8 cellular contexts compared by ENCODE assay signal in genomic region chr11:6438979-6439571, GRCh38. TPM values are rescaled to one million over a fixed set of nuclear protein-coding genes. Genes with fewer than 3 reads are reported as not detected.
A peak's percentile ranks its signal among the peaks of the same experiment; 100 is the strongest.
DNase-seq lines count a peak whose midpoint lies in the region; TF ChIP-seq lines count a peak whose summit lies in the region.

No MANE protein-coding gene starts in this region.

- peak; percentile 26 for DNase-seq in GM04504 (ENCODE audit: low read depth)
- DNase-seq in NCI-H1694 treated with DMSO at 0.1 percent for 48 hours (lab: John Stamatoyannopoulos, UW), result peak; percentile 16
- peak; percentile 61 for DNase-seq in endothelial cell (ENCODE audit: low spot score)
- no peak for DNase-seq in mesothelial cell of epicardium (ENCODE audit: low spot score in 2 of 2, unreplicated experiment in 2 of 2)
- peak; percentile 59 for DNase-seq in ureter (ENCODE audit: low spot score)
- DNase-seq in activated T-helper 1 cell treated with anti-CD3 and anti-CD28 coated beads, Interleukin-12 subunit alpha, Interleukin-12 subunit beta, Interleukin-2, Interleukin-4 antibody, amounts not matched to agents 30 ng/mL and 10 ng/mL and 1 ng/mL, durations not matched to agents 14 hours and 24 hours and 36 hours (ENCODE audit: low spot score), result no peak

- no peak overlapping the region for H3K4me3 ChIP-seq in WI38 (ENCODE audit: low read depth, low read length)

- H3K27ac Mint-ChIP-seq in endothelial cell (ENCODE audit: unreplicated experiment) (no peak overlapping the region), mesothelial cell of epicardium (no peak overlapping the region)
- H3K27ac Mint-ChIP-seq in activated T-helper 1 cell treated with anti-CD3 and anti-CD28 coated beads, Interleukin-12 subunit alpha, Interleukin-12 subunit beta, Interleukin-2, Interleukin-4 antibody, amounts not matched to agents 30 ng/mL and 10 ng/mL and 1 ng/mL, durations not matched to agents 14 hours and 24 hours and 36 hours, result no peak overlapping the region

- H3K9me3 Mint-ChIP-seq in endothelial cell (ENCODE audit: unreplicated experiment) (no peaks in the 10 kb centered on the region), mesothelial cell of epicardium (no peaks in the 10 kb centered on the region)
- no peaks in the 10 kb centered on the region for H3K9me3 Mint-ChIP-seq in activated T-helper 1 cell treated with anti-CD3 and anti-CD28 coated beads, Interleukin-12 subunit alpha, Interleukin-12 subunit beta, Interleukin-2, Interleukin-4 antibody, amounts not matched to agents 30 ng/mL and 10 ng/mL and 1 ng/mL, durations not matched to agents 14 hours and 24 hours and 36 hours

- no peaks in the 10 kb centered on the region for H3K4me1 Mint-ChIP-seq in endothelial cell (ENCODE audit: unreplicated experiment)
- peaks cover 2% of the 10 kb centered on the region for H3K4me1 Mint-ChIP-seq in mesothelial cell of epicardium
- peaks cover 6% of the 10 kb centered on the region for H3K4me1 Mint-ChIP-seq in activated T-helper 1 cell treated with anti-CD3 and anti-CD28 coated beads, Interleukin-12 subunit alpha, Interleukin-12 subunit beta, Interleukin-2, Interleukin-4 antibody, amounts not matched to agents 30 ng/mL and 10 ng/mL and 1 ng/mL, durations not matched to agents 14 hours and 24 hours and 36 hours (ENCODE audit: low read depth)

- H3K4me3 Mint-ChIP-seq in endothelial cell (ENCODE audit: unreplicated experiment) (no peak overlapping the region), mesothelial cell of epicardium (no peak overlapping the region)
- no peak overlapping the region for H3K4me3 Mint-ChIP-seq in activated T-helper 1 cell treated with anti-CD3 and anti-CD28 coated beads, Interleukin-12 subunit alpha, Interleukin-12 subunit beta, Interleukin-2, Interleukin-4 antibody, amounts not matched to agents 30 ng/mL and 10 ng/mL and 1 ng/mL, durations not matched to agents 14 hours and 24 hours and 36 hours

- TF ChIP-seq CTCF in 22Rv1 (IDR thresholded peaks at IDR 0.05) (peak; percentile 84), WI38 (IDR thresholded peaks at IDR 0.05; ENCODE audit: low read depth, low read length) (peak; percentile 70), endothelial cell (IDR thresholded peaks at IDR 0.05; ENCODE audit: unreplicated experiment) (peak; percentile 47), mesothelial cell of epicardium (IDR thresholded peaks at IDR 0.05; ENCODE audit: unreplicated experiment) (peak; percentile 43)

- no peaks in the 10 kb centered on the region for H3K27me3 Mint-ChIP-seq in endothelial cell (ENCODE audit: unreplicated experiment)
- no peaks in the 10 kb centered on the region for H3K27me3 Mint-ChIP-seq in mesothelial cell of epicardium (ENCODE audit: low read depth)
- H3K27me3 Mint-ChIP-seq in activated T-helper 1 cell treated with anti-CD3 and anti-CD28 coated beads, Interleukin-12 subunit alpha, Interleukin-12 subunit beta, Interleukin-2, Interleukin-4 antibody, amounts not matched to agents 30 ng/mL and 10 ng/mL and 1 ng/mL, durations not matched to agents 14 hours and 24 hours and 36 hours (ENCODE audit: insufficient read depth), result peaks cover 2% of the 10 kb centered on the region

- H3K27ac ChIP-seq in 22Rv1, result no peak overlapping the region

- intact Hi-C loops in activated T-helper 1 cell treated with anti-CD3 and anti-CD28 coated beads, Interleukin-12 subunit alpha, Interleukin-12 subunit beta, Interleukin-2, Interleukin-4 antibody, amounts not matched to agents 30 ng/mL and 10 ng/mL and 1 ng/mL, durations not matched to agents 14 hours and 24 hours and 36 hours (cut with micrococcal nuclease), result loop anchor here (2.0 to 5.0 kb wide), 4 partner anchors 37 to 268 kb away; partner anchors contain the start of genes ARFIP2 and TIMM10B

- H3K36me3 Mint-ChIP-seq in endothelial cell (ENCODE audit: low read depth, unreplicated experiment) (no peaks in the 10 kb centered on the region), mesothelial cell of epicardium (no peaks in the 10 kb centered on the region)
- H3K36me3 Mint-ChIP-seq in activated T-helper 1 cell treated with anti-CD3 and anti-CD28 coated beads, Interleukin-12 subunit alpha, Interleukin-12 subunit beta, Interleukin-2, Interleukin-4 antibody, amounts not matched to agents 30 ng/mL and 10 ng/mL and 1 ng/mL, durations not matched to agents 14 hours and 24 hours and 36 hours (ENCODE audit: low read depth), result no peaks in the 10 kb centered on the region

RNA-seq across cellular contexts. Expression of gene HPX, which starts 1.7 kb away (rescaled TPM):
- total RNA-seq in endothelial cell (ENCODE audit: unreplicated experiment) (1.4 TPM), mesothelial cell of epicardium (5.2 to 9.9 TPM (median 9.5 TPM) in 3 replicates), ureter (1.2 TPM)
- total RNA-seq in activated T-helper 1 cell treated with anti-CD3 and anti-CD28 coated beads, Interleukin-12 subunit alpha, Interleukin-12 subunit beta, Interleukin-2, Interleukin-4 antibody, amounts not matched to agents 30 ng/mL and 10 ng/mL and 1 ng/mL, durations not matched to agents 14 hours and 24 hours and 36 hours, result 1.2 TPM in 1 of 2 replicates, not detected in the other

RNA-seq across cellular contexts. Expression of gene APBB1, which starts 20.2 kb away (rescaled TPM):
- total RNA-seq in endothelial cell (ENCODE audit: unreplicated experiment) (43.6 TPM), mesothelial cell of epicardium (61.7 to 64.2 TPM (median 62.4 TPM) in 3 replicates), ureter (24.9 TPM)
- 16.5 and 16.8 TPM in 2 replicates for total RNA-seq in activated T-helper 1 cell treated with anti-CD3 and anti-CD28 coated beads, Interleukin-12 subunit alpha, Interleukin-12 subunit beta, Interleukin-2, Interleukin-4 antibody, amounts not matched to agents 30 ng/mL and 10 ng/mL and 1 ng/mL, durations not matched to agents 14 hours and 24 hours and 36 hours

RNA-seq across cellular contexts. Expression of gene TRIM3, which starts 34.7 kb away (rescaled TPM):
- total RNA-seq in endothelial cell (ENCODE audit: unreplicated experiment) (26.0 TPM), mesothelial cell of epicardium (25.9 to 30.3 TPM (median 26.5 TPM) in 3 replicates), ureter (21.1 TPM)
- total RNA-seq in activated T-helper 1 cell treated with anti-CD3 and anti-CD28 coated beads, Interleukin-12 subunit alpha, Interleukin-12 subunit beta, Interleukin-2, Interleukin-4 antibody, amounts not matched to agents 30 ng/mL and 10 ng/mL and 1 ng/mL, durations not matched to agents 14 hours and 24 hours and 36 hours, result 2.4 and 3.1 TPM in 2 replicates

RNA-seq across cellular contexts. Expression of gene ARFIP2, which starts 42.1 kb away (rescaled TPM):
- 46.7 TPM for total RNA-seq in endothelial cell (ENCODE audit: unreplicated experiment)
- total RNA-seq in mesothelial cell of epicardium, result 72.2 to 73.1 TPM (median 72.3 TPM) in 3 replicates
- 49.3 TPM for total RNA-seq in ureter
- total RNA-seq in activated T-helper 1 cell treated with anti-CD3 and anti-CD28 coated beads, Interleukin-12 subunit alpha, Interleukin-12 subunit beta, Interleukin-2, Interleukin-4 antibody, amounts not matched to agents 30 ng/mL and 10 ng/mL and 1 ng/mL, durations not matched to agents 14 hours and 24 hours and 36 hours, result 51.5 and 53.8 TPM in 2 replicates

RNA-seq across cellular contexts. Expression of gene TIMM10B, which starts 42.2 kb away (rescaled TPM):
- total RNA-seq in endothelial cell (ENCODE audit: unreplicated experiment) (42.2 TPM), mesothelial cell of epicardium (34.0 to 37.2 TPM (median 36.4 TPM) in 3 replicates), ureter (48.3 TPM)
- total RNA-seq in activated T-helper 1 cell treated with anti-CD3 and anti-CD28 coated beads, Interleukin-12 subunit alpha, Interleukin-12 subunit beta, Interleukin-2, Interleukin-4 antibody, amounts not matched to agents 30 ng/mL and 10 ng/mL and 1 ng/mL, durations not matched to agents 14 hours and 24 hours and 36 hours, result 38.8 and 42.7 TPM in 2 replicates

Comparison
In these comparisons a context has a peak if more than half of its experiments do, and no peak if none do; other contexts are left out.
1. DNase-seq: peak in GM04504 (single experiment), NCI-H1694 treated with DMSO at 0.1 percent for 48 hours (single experiment), endothelial cell (single experiment) and ureter (single experiment); none in mesothelial cell of epicardium (0 of 2) and activated T-helper 1 cell treated with anti-CD3 and anti-CD28 coated beads, Interleukin-12 subunit alpha, Interleukin-12 subunit beta, Interleukin-2, Interleukin-4 antibody, amounts not matched to agents 30 ng/mL and 10 ng/mL and 1 ng/mL, durations not matched to agents 14 hours and 24 hours and 36 hours (single experiment).
2. Peak in every context shown above with its lines, with median percentiles within 50 percentile points of each other: CTCF ChIP-seq.